In genomic region chr6:146857960-146858308, GRCh38 we compare ENCODE assay signal across 7 cellular contexts.
DNase-seq lines count a peak whose midpoint lies in the region; ATAC-seq and TF ChIP-seq lines count a peak whose summit lies in the region.

No MANE protein-coding gene starts in this region.

- no peak for DNase-seq in Peyer's patch
- DNase-seq in fibroblast of the aortic adventitia (ENCODE audit: low read depth), result no peak
- DNase-seq in pons (ENCODE audit: low spot score), result peak; percentile 62
- no peak for DNase-seq in stimulated activated CD4-positive, alpha-beta T cell treated with anti-CD3 and anti-CD28 coated beads, Interleukin-2, amount 100 ng/mL, for 48 hours
- DNase-seq in CD4-positive, alpha-beta T cell, result no peak

- CTCF ChIA-PET in CD4-positive, alpha-beta T cell (lab: Charles Lee), result no interaction called here

- no peak for TF ChIP-seq CTCF in Peyer's patch (IDR thresholded peaks at IDR 0.05)
- no peak for TF ChIP-seq CTCF in fibroblast of the aortic adventitia (IDR thresholded peaks at IDR 0.05; ENCODE audit: insufficient read depth, low read length)
- no peak for TF ChIP-seq CTCF in CD4-positive, alpha-beta T cell (IDR thresholded peaks at IDR 0.05)

- no peak for TF ChIP-seq POLR2A in Peyer's patch (IDR thresholded peaks at IDR 0.05)

- H3K36me3 Mint-ChIP-seq in CD4-positive, alpha-beta T cell (ENCODE audit: low read depth), result no peaks in the 10 kb centered on the region

- no peaks in the 10 kb centered on the region for H3K4me1 Mint-ChIP-seq in CD4-positive, alpha-beta T cell (ENCODE audit: low read depth)

- no peaks in the 10 kb centered on the region for H3K9me3 ChIP-seq in Peyer's patch
- H3K9me3 ChIP-seq in CD4-positive, alpha-beta T cell (ENCODE audit: control insufficient read depth, low read length), result no peaks in the 10 kb centered on the region

- H3K27ac ChIP-seq in Peyer's patch, result peak overlapping the region in 3 of 4 donors; percentile 23 to 57 (median 48)
- no peak overlapping the region for H3K27ac ChIP-seq in CD4-positive, alpha-beta T cell (ENCODE audit: low read depth, low read length)

- H3K27me3 Mint-ChIP-seq in CD4-positive, alpha-beta T cell, result peaks cover 3% of the 10 kb centered on the region

- peaks cover 0 to 5% (median 0%) of the 10 kb centered on the region in 4 donors for H3K4me1 ChIP-seq in Peyer's patch

- POLR2A ChIA-PET in CD4-positive, alpha-beta T cell (lab: Charles Lee), result no interaction called here

- H3K36me3 ChIP-seq in Peyer's patch, result no peaks in the 10 kb centered on the region

- no peaks in the 10 kb centered on the region for H3K27me3 ChIP-seq in Peyer's patch
- H3K27me3 ChIP-seq in CD4-positive, alpha-beta T cell (ENCODE audit: control insufficient read depth, insufficient read depth, low read length), result no peaks in the 10 kb centered on the region

- ATAC-seq in GM18907 (IDR thresholded peaks at IDR 0.05; ENCODE audit: unreplicated experiment) (peak; percentile 26), HG02763 (IDR thresholded peaks at IDR 0.05; ENCODE audit: unreplicated experiment) (peak; percentile 18)
- ATAC-seq in CD4-positive, alpha-beta T cell (ENCODE audit: poor library complexity), result no peak

- intact Hi-C loops in CD4-positive, alpha-beta T cell (cut with DNase I, micrococcal nuclease), result loop anchor here (1.0 to 5.0 kb wide), 7 partner anchors 364 to 1607 kb away; no protein-coding TSS in a partner anchor

- peak overlapping the region in 3 of 4 donors; percentile 6 to 32 (median 25) for H3K4me3 ChIP-seq in Peyer's patch
- peak overlapping the region; percentile 53 for H3K4me3 ChIP-seq in fibroblast of the aortic adventitia (ENCODE audit: low read depth, low read length)

- no peaks in the 10 kb centered on the region for H3K9me3 Mint-ChIP-seq in CD4-positive, alpha-beta T cell

- H3K27ac Mint-ChIP-seq in CD4-positive, alpha-beta T cell, result no peak overlapping the region

- no peak overlapping the region for H3K4me3 Mint-ChIP-seq in CD4-positive, alpha-beta T cell
